In genomic region chr12:117832459-117833457, GRCh38 we compare ENCODE assay signal across 22 cellular contexts.
DNase-seq lines count a peak whose midpoint lies in the region; ATAC-seq and TF ChIP-seq lines count a peak whose summit lies in the region.
"Had no signal": no experiment of that assay in that cellular context is flagged by ENCODE, and none has a peak within 500 bp of the region (broad histone marks: within the 10 kb centered on the region; RNA-seq: fewer than 3 reads in every experiment).

No MANE protein-coding gene starts in this region.

- CTCF ChIA-PET in RWPE1 (lab: Yijun Ruan, JAX): interaction anchor here (0.6 to 2.7 kb wide), 3 partner anchors 90 to 466 kb away, joined by 3 to 8 read pairs (median 4); no protein-coding TSS in a partner anchor

- TF ChIP-seq CTCF in RWPE1 (conservative IDR thresholded peaks at IDR 0.05; ENCODE audit: low read depth) (no peak), foreskin keratinocyte (conservative IDR thresholded peaks at IDR 0.05) (no peak), GM13976 (IDR thresholded peaks at IDR 0.05; ENCODE audit: borderline replicate concordance, control extremely low read depth, extremely low read depth, insufficient read depth, missing control alignments) (no peak)

- H3K36me3 Mint-ChIP-seq in stimulated activated effector memory CD8-positive, alpha-beta T cell treated with anti-CD3 and anti-CD28 coated beads, Interleukin-12 subunit alpha, Interleukin-12 subunit beta, amount 100 ng/mL, for 72 hours: no peaks in the 10 kb centered on the region

- ATAC-seq in foreskin keratinocyte (peak; percentile 65), GM21528 (IDR thresholded peaks at IDR 0.05; ENCODE audit: low FRiP score, unreplicated experiment) (no peak)
- ATAC-seq in stimulated activated effector memory CD8-positive, alpha-beta T cell treated with anti-CD3 and anti-CD28 coated beads, Interleukin-12 subunit alpha, Interleukin-12 subunit beta, amount 100 ng/mL, for 72 hours: no peak
- ATAC-seq: GM23338; stimulated activated naive CD8-positive, alpha-beta T cell treated with anti-CD3 and anti-CD28 coated beads, Interleukin-15, Interleukin-2, amounts not matched to agents 100 U/mL and 50 U/mL, for 24 hours had no signal

- DNase-seq in 8988T (peak; percentile 60), GM03348 (ENCODE audit: low spot score) (peak; percentile 64), RWPE1 (ENCODE audit: low spot score) (peak; percentile 23), foreskin keratinocyte (peak in 1 of 2 donors; percentile 83), GM13976 (ENCODE audit: low spot score) (no peak), NOMO-1 treated with dmso at 0.1 percent for 144 hours (lab: John Stamatoyannopoulos, UW; ENCODE audit: unreplicated experiment) (no peak)
- no peak for DNase-seq in stimulated activated effector memory CD8-positive, alpha-beta T cell treated with anti-CD3 and anti-CD28 coated beads, Interleukin-12 subunit alpha, Interleukin-12 subunit beta, amount 100 ng/mL, for 72 hours (ENCODE audit: low spot score in 2 of 2)
- DNase-seq: activated CD4-positive, alpha-beta T cell treated with anti-CD3 and anti-CD28 coated beads, Interleukin-2, amount 50 U/mL, for 1 hour; activated naive CD4-positive, alpha-beta T cell treated with anti-CD3 and anti-CD28 coated beads, Interleukin-2, amount 50 U/mL, for 16 hours; erythroblast; GDM1; glutamatergic neuron; Karpas-422; NCI-H1417; NCI-H2171 treated with DMSO at 0.1 percent for 48 hours; NCI-H748 treated with DMSO at 0.1 percent for 48 hours; retina; stimulated activated naive CD8-positive, alpha-beta T cell treated with anti-CD3 and anti-CD28 coated beads, Interleukin-15, Interleukin-2, amounts not matched to agents 100 U/mL and 50 U/mL, for 24 hours had no signal

- H3K27ac Mint-ChIP-seq in stimulated activated effector memory CD8-positive, alpha-beta T cell treated with anti-CD3 and anti-CD28 coated beads, Interleukin-12 subunit alpha, Interleukin-12 subunit beta, amount 100 ng/mL, for 72 hours: no peak overlapping the region
- H3K27ac Mint-ChIP-seq: dendritic cell treated with granulocyte-macrophage colony-stimulating factor and Interleukin-4, amounts not matched to agents 40 ng/mL and 50 ng/mL, for 4 days; GM23338 had no signal

- H3K27ac ChIP-seq in RWPE1: no peak overlapping the region
- no peak overlapping the region for H3K27ac ChIP-seq in foreskin keratinocyte

- no peaks in the 10 kb centered on the region for H3K4me1 ChIP-seq in foreskin keratinocyte

- peaks cover 4% of the 10 kb centered on the region for H3K4me1 Mint-ChIP-seq in stimulated activated effector memory CD8-positive, alpha-beta T cell treated with anti-CD3 and anti-CD28 coated beads, Interleukin-12 subunit alpha, Interleukin-12 subunit beta, amount 100 ng/mL, for 72 hours

- no peaks in the 10 kb centered on the region for H3K27me3 ChIP-seq in foreskin keratinocyte

- POLR2A ChIA-PET in RWPE1 (lab: Yijun Ruan, JAX; ENCODE audit: low non-redundant PET): no interaction called here

- peaks cover 5% of the 10 kb centered on the region for H3K9me3 Mint-ChIP-seq in stimulated activated effector memory CD8-positive, alpha-beta T cell treated with anti-CD3 and anti-CD28 coated beads, Interleukin-12 subunit alpha, Interleukin-12 subunit beta, amount 100 ng/mL, for 72 hours

- in situ Hi-C loops in GM13976 (cut with MboI; ENCODE audit: low sequenced_read_pairs, unreplicated experiment): loop anchor here (25.0 kb wide), 2 partner anchors 470 to 620 kb away; partner anchors contain the start of gene NOS1

- H3K4me3 Mint-ChIP-seq in stimulated activated effector memory CD8-positive, alpha-beta T cell treated with anti-CD3 and anti-CD28 coated beads, Interleukin-12 subunit alpha, Interleukin-12 subunit beta, amount 100 ng/mL, for 72 hours: no peak overlapping the region
- H3K4me3 Mint-ChIP-seq: dendritic cell treated with granulocyte-macrophage colony-stimulating factor and Interleukin-4, amounts not matched to agents 40 ng/mL and 50 ng/mL, for 4 days; GM23338; neural crest cell had no signal

Comparison
In these comparisons a context has a peak if more than half of its experiments do, and no peak if none do; other contexts are left out.
1. DNase-seq: peak in 8988T (single experiment), GM03348 (single experiment) and RWPE1 (single experiment); none in stimulated activated effector memory CD8-positive, alpha-beta T cell treated with anti-CD3 and anti-CD28 coated beads, Interleukin-12 subunit alpha, Interleukin-12 subunit beta, amount 100 ng/mL, for 72 hours (0 of 2), GM13976 (single experiment) and NOMO-1 treated with dmso at 0.1 percent for 144 hours (single experiment).